ENCODE assay signal across 10 cellular contexts in genomic region chr14:95620659-95621059, GRCh38.
DNase-seq lines count a peak whose midpoint lies in the region; ATAC-seq and TF ChIP-seq lines count a peak whose summit lies in the region.
"Had no signal": no experiment of that assay in that cellular context is flagged by ENCODE, and none has a peak within 500 bp of the region (broad histone marks: within the 10 kb centered on the region; RNA-seq: fewer than 3 reads in every experiment).

No MANE protein-coding gene starts in this region.

- DNase-seq in ELF-1 (ENCODE audit: low read depth, low spot score), result peak; percentile 13
- peak; percentile 92 for DNase-seq in NCI-H345 (lab: John Stamatoyannopoulos, UW)
- DNase-seq in activated T-helper 1 cell treated with anti-CD3 and anti-CD28 coated beads, Interleukin-12 subunit alpha, Interleukin-12 subunit beta, Interleukin-2, Interleukin-4 antibody, amounts not matched to agents 30 ng/mL and 10 ng/mL and 1 ng/mL, durations not matched to agents 14 hours and 24 hours and 36 hours (ENCODE audit: low spot score), result no peak
- no peak for DNase-seq in erythroblast (lab: John Stamatoyannopoulos, UW)
- no peak for DNase-seq in DMS114 treated with DMSO at 0.1 percent for 48 hours (lab: John Stamatoyannopoulos, UW; ENCODE audit: unreplicated experiment)
- DNase-seq in NAMALWA (ENCODE audit: low spot score), result no peak
- DNase-seq: brain microvascular endothelial cell had no signal

- H3K4me3 Mint-ChIP-seq in activated T-helper 1 cell treated with anti-CD3 and anti-CD28 coated beads, Interleukin-12 subunit alpha, Interleukin-12 subunit beta, Interleukin-2, Interleukin-4 antibody, amounts not matched to agents 30 ng/mL and 10 ng/mL and 1 ng/mL, durations not matched to agents 14 hours and 24 hours and 36 hours, result peak overlapping the region; percentile 29

- no peak for TF ChIP-seq CTCF in C4-2B (conservative IDR thresholded peaks at IDR 0.05)

- ATAC-seq in esophagus mucosa, result no peak

- no peaks in the 10 kb centered on the region for H3K9me3 Mint-ChIP-seq in activated T-helper 1 cell treated with anti-CD3 and anti-CD28 coated beads, Interleukin-12 subunit alpha, Interleukin-12 subunit beta, Interleukin-2, Interleukin-4 antibody, amounts not matched to agents 30 ng/mL and 10 ng/mL and 1 ng/mL, durations not matched to agents 14 hours and 24 hours and 36 hours

- H3K27ac Mint-ChIP-seq in activated T-helper 1 cell treated with anti-CD3 and anti-CD28 coated beads, Interleukin-12 subunit alpha, Interleukin-12 subunit beta, Interleukin-2, Interleukin-4 antibody, amounts not matched to agents 30 ng/mL and 10 ng/mL and 1 ng/mL, durations not matched to agents 14 hours and 24 hours and 36 hours, result no peak overlapping the region

- H3K27ac ChIP-seq in C4-2B, result peak overlapping the region; percentile 20
- H3K27ac ChIP-seq: brain microvascular endothelial cell, epithelial cell of prostate had no signal

- intact Hi-C loops in activated T-helper 1 cell treated with anti-CD3 and anti-CD28 coated beads, Interleukin-12 subunit alpha, Interleukin-12 subunit beta, Interleukin-2, Interleukin-4 antibody, amounts not matched to agents 30 ng/mL and 10 ng/mL and 1 ng/mL, durations not matched to agents 14 hours and 24 hours and 36 hours (cut with micrococcal nuclease), result no loop called here

- peaks cover 2% of the 10 kb centered on the region for H3K27me3 Mint-ChIP-seq in activated T-helper 1 cell treated with anti-CD3 and anti-CD28 coated beads, Interleukin-12 subunit alpha, Interleukin-12 subunit beta, Interleukin-2, Interleukin-4 antibody, amounts not matched to agents 30 ng/mL and 10 ng/mL and 1 ng/mL, durations not matched to agents 14 hours and 24 hours and 36 hours (ENCODE audit: insufficient read depth)

- no peaks in the 10 kb centered on the region for H3K4me1 Mint-ChIP-seq in activated T-helper 1 cell treated with anti-CD3 and anti-CD28 coated beads, Interleukin-12 subunit alpha, Interleukin-12 subunit beta, Interleukin-2, Interleukin-4 antibody, amounts not matched to agents 30 ng/mL and 10 ng/mL and 1 ng/mL, durations not matched to agents 14 hours and 24 hours and 36 hours (ENCODE audit: low read depth)

- no peak for TF ChIP-seq POLR2A in erythroblast (IDR thresholded peaks at IDR 0.05; ENCODE audit: low read length)

- H3K36me3 Mint-ChIP-seq in activated T-helper 1 cell treated with anti-CD3 and anti-CD28 coated beads, Interleukin-12 subunit alpha, Interleukin-12 subunit beta, Interleukin-2, Interleukin-4 antibody, amounts not matched to agents 30 ng/mL and 10 ng/mL and 1 ng/mL, durations not matched to agents 14 hours and 24 hours and 36 hours (ENCODE audit: low read depth), result no peaks in the 10 kb centered on the region

Comparison
In these comparisons a context has a peak if more than half of its experiments do, and no peak if none do; other contexts are left out.
1. DNase-seq: peak in ELF-1 (single experiment) and NCI-H345 (single experiment); none in activated T-helper 1 cell treated with anti-CD3 and anti-CD28 coated beads, Interleukin-12 subunit alpha, Interleukin-12 subunit beta, Interleukin-2, Interleukin-4 antibody, amounts not matched to agents 30 ng/mL and 10 ng/mL and 1 ng/mL, durations not matched to agents 14 hours and 24 hours and 36 hours (single experiment), erythroblast (0 of 2), DMS114 treated with DMSO at 0.1 percent for 48 hours (single experiment) and NAMALWA (single experiment).